1 cellular context compared by ENCODE assay signal in genomic region chr5:141524604-141525597, GRCh38.
TF ChIP-seq lines count a peak whose summit lies in the region.

No MANE protein-coding gene starts in this region.

TF ChIP-seq in GM12878, 131 proteins besides CTCF, POLR2A, EP300 and RAD21:
- TF ChIP-seq NR2F1 (conservative IDR thresholded peaks at IDR 0.05) = peak; percentile 74
- peak; percentile 89 for TF ChIP-seq EED (IDR thresholded peaks at IDR 0.05; ENCODE audit: low read depth)
- peak; percentile 29 for TF ChIP-seq RELA (IDR thresholded peaks at IDR 0.05; ENCODE audit: borderline replicate concordance, partially characterized antibody)
- TF ChIP-seq ZNF24 (IDR thresholded peaks at IDR 0.05) = peak; percentile 64; the same call in 1 of the 2 replicates
- TF ChIP-seq DPF2 (IDR thresholded peaks at IDR 0.05) = peak; percentile 27; the same call in 1 of the 2 replicates
- peak; percentile 77; the same call in 1 of the 2 replicates for TF ChIP-seq ZNF207 (IDR thresholded peaks at IDR 0.05; ENCODE audit: borderline replicate concordance)
- no peak for TF ChIP-seq TARDBP (IDR thresholded peaks at IDR 0.05; ENCODE audit: borderline replicate concordance)
- peak; percentile 58 for TF ChIP-seq ATF7 (IDR thresholded peaks at IDR 0.05; ENCODE audit: low read depth)
- TF ChIP-seq TCF7 (IDR thresholded peaks at IDR 0.05; ENCODE audit: borderline replicate concordance) = no peak
- TF ChIP-seq RUNX3 (IDR thresholded peaks at IDR 0.05; ENCODE audit: low read length) = peak; percentile 61
- TF ChIP-seq, protein P1, sequence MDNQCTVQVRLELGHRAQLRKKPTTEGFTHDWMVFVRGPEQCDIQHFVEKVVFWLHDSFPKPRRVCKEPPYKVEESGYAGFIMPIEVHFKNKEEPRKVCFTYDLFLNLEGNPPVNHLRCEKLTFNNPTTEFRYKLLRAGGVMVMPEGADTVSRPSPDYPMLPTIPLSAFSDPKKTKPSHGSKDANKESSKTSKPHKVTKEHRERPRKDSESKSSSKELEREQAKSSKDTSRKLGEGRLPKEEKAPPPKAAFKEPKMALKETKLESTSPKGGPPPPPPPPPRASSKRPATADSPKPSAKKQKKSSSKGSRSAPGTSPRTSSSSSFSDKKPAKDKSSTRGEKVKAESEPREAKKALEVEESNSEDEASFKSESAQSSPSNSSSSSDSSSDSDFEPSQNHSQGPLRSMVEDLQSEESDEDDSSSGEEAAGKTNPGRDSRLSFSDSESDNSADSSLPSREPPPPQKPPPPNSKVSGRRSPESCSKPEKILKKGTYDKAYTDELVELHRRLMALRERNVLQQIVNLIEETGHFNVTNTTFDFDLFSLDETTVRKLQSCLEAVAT (IDR thresholded peaks at IDR 0.05) = peak; percentile 40; the same call in 1 of the 2 replicates
- TF ChIP-seq IRF4 (IDR thresholded peaks at IDR 0.05; ENCODE audit: low read depth, low read length) = peak; percentile 65
- peak; percentile 45; the same call in 1 of the 2 replicates for TF ChIP-seq MTA2 (IDR thresholded peaks at IDR 0.05; ENCODE audit: low read depth)
- peak; percentile 32; the same call in 1 of the 2 replicates for TF ChIP-seq PKNOX1 (IDR thresholded peaks at IDR 0.05)
- TF ChIP-seq ZBED1 (IDR thresholded peaks at IDR 0.05; ENCODE audit: borderline replicate concordance) = 0 out of 2 replicates have a peak, but pooled peaks have one; percentile 50
- TF ChIP-seq TCF12 (IDR thresholded peaks at IDR 0.05; ENCODE audit: low read depth, low read length) = peak; percentile 67; the same call in 1 of the 2 replicates
- peak; percentile 92 for TF ChIP-seq MEF2B (IDR thresholded peaks at IDR 0.05; ENCODE audit: partially characterized antibody, poor library complexity, severe bottlenecking)
- TF ChIP-seq RB1 (IDR thresholded peaks at IDR 0.05; ENCODE audit: borderline replicate concordance) = peak; percentile 63; the same call in 1 of the 2 replicates
- peak; percentile 29; the same call in 1 of the 2 replicates for TF ChIP-seq PAX5 (IDR thresholded peaks at IDR 0.05; ENCODE audit: borderline replicate concordance, low read depth, low read length)
- peak; percentile 52; the same call in 1 of the 2 replicates for TF ChIP-seq RELB (IDR thresholded peaks at IDR 0.05; ENCODE audit: low read depth)
- peak; percentile 87 for TF ChIP-seq IKZF1 (conservative IDR thresholded peaks at IDR 0.05)
- TF ChIP-seq SMC3 (IDR thresholded peaks at IDR 0.05; ENCODE audit: borderline replicate concordance, low read length) = peak; percentile 98
- TF ChIP-seq EZH2 (IDR thresholded peaks at IDR 0.05; ENCODE audit: borderline replicate concordance, control insufficient read depth, low read depth, low read length) = no peak
- peak; percentile 66 for TF ChIP-seq GATAD2B (conservative IDR thresholded peaks at IDR 0.05; ENCODE audit: low read depth)
- TF ChIP-seq, protein P2, sequence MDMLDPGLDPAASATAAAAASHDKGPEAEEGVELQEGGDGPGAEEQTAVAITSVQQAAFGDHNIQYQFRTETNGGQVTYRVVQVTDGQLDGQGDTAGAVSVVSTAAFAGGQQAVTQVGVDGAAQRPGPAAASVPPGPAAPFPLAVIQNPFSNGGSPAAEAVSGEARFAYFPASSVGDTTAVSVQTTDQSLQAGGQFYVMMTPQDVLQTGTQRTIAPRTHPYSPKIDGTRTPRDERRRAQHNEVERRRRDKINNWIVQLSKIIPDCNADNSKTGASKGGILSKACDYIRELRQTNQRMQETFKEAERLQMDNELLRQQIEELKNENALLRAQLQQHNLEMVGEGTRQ (IDR thresholded peaks at IDR 0.05; ENCODE audit: borderline replicate concordance, low read depth, low read length) = no peak
- TF ChIP-seq CHD2 (IDR thresholded peaks at IDR 0.05; ENCODE audit: borderline replicate concordance, low read depth, low read length) = peak; percentile 23; the same call in 1 of the 2 replicates
- TF ChIP-seq BACH1 (IDR thresholded peaks at IDR 0.05; ENCODE audit: borderline replicate concordance) = 0 out of 2 replicates have a peak, but pooled peaks have one; percentile 33
- peak; percentile 88 for TF ChIP-seq NBN (IDR thresholded peaks at IDR 0.05)
- TF ChIP-seq HDGF (IDR thresholded peaks at IDR 0.05) = 0 out of 2 replicates have a peak, but pooled peaks have one; percentile 55
- peak; percentile 82 for TF ChIP-seq YY1 (IDR thresholded peaks at IDR 0.05; ENCODE audit: low read depth, low read length)
- TF ChIP-seq KLF5 (IDR thresholded peaks at IDR 0.05; ENCODE audit: partially characterized antibody) = peak; percentile 35
- peak; percentile 52; the same call in 1 of the 2 replicates for TF ChIP-seq LARP7 (IDR thresholded peaks at IDR 0.05)
- TF ChIP-seq FOXM1 (IDR thresholded peaks at IDR 0.05; ENCODE audit: low read depth, low read length) = 0 out of 2 replicates have a peak, but pooled peaks have one; percentile 53
- no peak for TF ChIP-seq BRCA1 (IDR thresholded peaks at IDR 0.05; ENCODE audit: low read depth, low read length)
- 0 out of 2 replicates have a peak, but pooled peaks have one; percentile 34 for TF ChIP-seq MEF2A (IDR thresholded peaks at IDR 0.05; ENCODE audit: insufficient read depth, low read depth, low read length)
- no peak for TF ChIP-seq ZBTB33 (IDR thresholded peaks at IDR 0.05)
- peak; percentile 34; the same call in 1 of the 3 replicates for TF ChIP-seq POU2F2 (IDR thresholded peaks at IDR 0.05; ENCODE audit: borderline replicate concordance, low read depth, low read length)
- TF ChIP-seq CBX5 (IDR thresholded peaks at IDR 0.05; ENCODE audit: low read depth) = peak; percentile 46; the same call in 1 of the 2 replicates
- TF ChIP-seq SREBF1 (IDR thresholded peaks at IDR 0.05; ENCODE audit: low read length) = no peak
- TF ChIP-seq MYC (IDR thresholded peaks at IDR 0.05; ENCODE audit: insufficient read depth, insufficient read length, insufficient replicate concordance, low read length, severe bottlenecking) = no peak
- peak; percentile 46 to 64; a peak in 3 of 4 replicates for TF ChIP-seq BHLHE40 (IDR thresholded peaks at IDR 0.05; ENCODE audit: borderline replicate concordance in 1 of 2, low read depth in 2 of 2, low read length in 1 of 2)
- TF ChIP-seq SMARCA5 (IDR thresholded peaks at IDR 0.05) = peak; percentile 91
- TF ChIP-seq IKZF2 (IDR thresholded peaks at IDR 0.05) = peak; percentile 75 to 84
- TF ChIP-seq BMI1 (IDR thresholded peaks at IDR 0.05; ENCODE audit: borderline replicate concordance) = 0 out of 2 replicates have a peak, but pooled peaks have one; percentile 62
- no peak for TF ChIP-seq CBFB (IDR thresholded peaks at IDR 0.05; ENCODE audit: low read depth)
- TF ChIP-seq, protein P3, sequence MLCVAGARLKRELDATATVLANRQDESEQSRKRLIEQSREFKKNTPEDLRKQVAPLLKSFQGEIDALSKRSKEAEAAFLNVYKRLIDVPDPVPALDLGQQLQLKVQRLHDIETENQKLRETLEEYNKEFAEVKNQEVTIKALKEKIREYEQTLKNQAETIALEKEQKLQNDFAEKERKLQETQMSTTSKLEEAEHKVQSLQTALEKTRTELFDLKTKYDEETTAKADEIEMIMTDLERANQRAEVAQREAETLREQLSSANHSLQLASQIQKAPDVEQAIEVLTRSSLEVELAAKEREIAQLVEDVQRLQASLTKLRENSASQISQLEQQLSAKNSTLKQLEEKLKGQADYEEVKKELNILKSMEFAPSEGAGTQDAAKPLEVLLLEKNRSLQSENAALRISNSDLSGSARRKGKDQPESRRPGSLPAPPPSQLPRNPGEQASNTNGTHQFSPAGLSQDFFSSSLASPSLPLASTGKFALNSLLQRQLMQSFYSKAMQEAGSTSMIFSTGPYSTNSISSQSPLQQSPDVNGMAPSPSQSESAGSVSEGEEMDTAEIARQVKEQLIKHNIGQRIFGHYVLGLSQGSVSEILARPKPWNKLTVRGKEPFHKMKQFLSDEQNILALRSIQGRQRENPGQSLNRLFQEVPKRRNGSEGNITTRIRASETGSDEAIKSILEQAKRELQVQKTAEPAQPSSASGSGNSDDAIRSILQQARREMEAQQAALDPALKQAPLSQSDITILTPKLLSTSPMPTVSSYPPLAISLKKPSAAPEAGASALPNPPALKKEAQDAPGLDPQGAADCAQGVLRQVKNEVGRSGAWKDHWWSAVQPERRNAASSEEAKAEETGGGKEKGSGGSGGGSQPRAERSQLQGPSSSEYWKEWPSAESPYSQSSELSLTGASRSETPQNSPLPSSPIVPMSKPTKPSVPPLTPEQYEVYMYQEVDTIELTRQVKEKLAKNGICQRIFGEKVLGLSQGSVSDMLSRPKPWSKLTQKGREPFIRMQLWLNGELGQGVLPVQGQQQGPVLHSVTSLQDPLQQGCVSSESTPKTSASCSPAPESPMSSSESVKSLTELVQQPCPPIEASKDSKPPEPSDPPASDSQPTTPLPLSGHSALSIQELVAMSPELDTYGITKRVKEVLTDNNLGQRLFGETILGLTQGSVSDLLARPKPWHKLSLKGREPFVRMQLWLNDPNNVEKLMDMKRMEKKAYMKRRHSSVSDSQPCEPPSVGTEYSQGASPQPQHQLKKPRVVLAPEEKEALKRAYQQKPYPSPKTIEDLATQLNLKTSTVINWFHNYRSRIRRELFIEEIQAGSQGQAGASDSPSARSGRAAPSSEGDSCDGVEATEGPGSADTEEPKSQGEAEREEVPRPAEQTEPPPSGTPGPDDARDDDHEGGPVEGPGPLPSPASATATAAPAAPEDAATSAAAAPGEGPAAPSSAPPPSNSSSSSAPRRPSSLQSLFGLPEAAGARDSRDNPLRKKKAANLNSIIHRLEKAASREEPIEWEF (IDR thresholded peaks at IDR 0.05; ENCODE audit: insufficient replicate concordance, low read depth, low read length) = no peak
- 0 out of 2 replicates have a peak, but pooled peaks have one; percentile 34 for TF ChIP-seq BCL11A (IDR thresholded peaks at IDR 0.05; ENCODE audit: low read depth, low read length)
- TF ChIP-seq MYB (IDR thresholded peaks at IDR 0.05; ENCODE audit: borderline replicate concordance, low read depth, low read length) = no peak
